ENCODE assay signal across 13 cellular contexts in genomic region chr4:84673475-84674230, GRCh38.
DNase-seq lines count a peak whose midpoint lies in the region; ATAC-seq and TF ChIP-seq lines count a peak whose summit lies in the region.
"Had no signal": no experiment of that assay in that cellular context is flagged by ENCODE, and none has a peak within 500 bp of the region (broad histone marks: within the 10 kb centered on the region; RNA-seq: fewer than 3 reads in every experiment).

No MANE protein-coding gene starts in this region.

- no peak overlapping the region for H3K4me3 ChIP-seq in AG10803 (ENCODE audit: low read length)
- H3K4me3 ChIP-seq: right lobe of liver, SJCRH30 had no signal

- TF ChIP-seq CTCF in AG10803 (conservative IDR thresholded peaks at IDR 0.05; ENCODE audit: low read length): no peak

- ATAC-seq in GM18858 (IDR thresholded peaks at IDR 0.05; ENCODE audit: unreplicated experiment) (no peak), HG02852 (IDR thresholded peaks at IDR 0.05; ENCODE audit: unreplicated experiment) (no peak), GM19035 (IDR thresholded peaks at IDR 0.05; ENCODE audit: unreplicated experiment) (no peak)
- ATAC-seq: right lobe of liver had no signal

- DNase-seq in AG10803 (ENCODE audit: low read depth) (peak; percentile 82), LoVo (ENCODE audit: low spot score) (peak; percentile 24), dedifferentiated amniotic fluid mesenchymal stem cell (ENCODE audit: extremely low spot score) (peak; percentile 72), myocyte (ENCODE audit: low read depth) (peak; percentile 73), DMS114 treated with DMSO at 0.1 percent for 48 hours (lab: John Stamatoyannopoulos, UW; ENCODE audit: unreplicated experiment) (no peak)
- DNase-seq: activated CD4-positive, alpha-beta T cell treated with anti-CD3 and anti-CD28 coated beads, Interleukin-2, amount 10 ng/mL, durations not matched to agents 24 days and 14 days; NCI-H146; NCI-H774; right lobe of liver; SJCRH30 had no signal
